In genomic region chr13:49125964-49126363, GRCh38 we compare ENCODE assay signal across 33 cellular contexts.
"Had no signal": no experiment of that assay in that cellular context is flagged by ENCODE, and none has a peak within 500 bp of the region (broad histone marks: within the 10 kb centered on the region; RNA-seq: fewer than 3 reads in every experiment).

No MANE protein-coding gene starts in this region.

- ATAC-seq: activated CD4-positive, alpha-beta T cell treated with anti-CD3 and anti-CD28 coated beads for 36 hours; activated CD8-positive, alpha-beta memory T cell treated with anti-CD3 and anti-CD28 coated beads, Interleukin-2, amount 10 ng/mL, durations not matched to agents 7 days and 5 days; activated CD8-positive, alpha-beta T cell treated with anti-CD3 and anti-CD28 coated beads, Interleukin-2, amount 10 ng/mL, durations not matched to agents 7 days and 5 days; esophagus mucosa; heart left ventricle; left colon; stimulated activated memory B cell treated with anti-CD40 and anti-IgM and Interleukin-4, amounts not matched to agents 10 μg/mL and 1 μg/mL and 100 μg/mL, for 72 hours; stimulated activated naive CD8-positive, alpha-beta T cell treated with anti-CD3 and anti-CD28 coated beads, Interleukin-15, amount 100 ng/mL, for 72 hours had no signal

- H3K9me3 Mint-ChIP-seq: immature natural killer cell; stimulated activated memory B cell treated with anti-CD40 and anti-IgM and Interleukin-4, amounts not matched to agents 10 μg/mL and 1 μg/mL and 100 μg/mL, for 72 hours; type B pancreatic cell had no signal

- H3K4me1 Mint-ChIP-seq: mesothelial cell of epicardium had no signal

- H3K27me3 Mint-ChIP-seq: activated CD4-positive, alpha-beta T cell treated with anti-CD3 and anti-CD28 coated beads for 36 hours; activated CD8-positive, alpha-beta memory T cell treated with anti-CD3 and anti-CD28 coated beads, Interleukin-2, amount 10 ng/mL, durations not matched to agents 7 days and 5 days; activated naive CD8-positive, alpha-beta T cell; brain; naive B cell; stimulated activated memory B cell treated with anti-CD40 and anti-IgM and Interleukin-4, amounts not matched to agents 10 μg/mL and 1 μg/mL and 100 μg/mL, for 72 hours; stimulated activated naive CD8-positive, alpha-beta T cell treated with anti-CD3 and anti-CD28 coated beads, Interleukin-15, amount 100 ng/mL, for 72 hours; type B pancreatic cell had no signal

- H3K4me3 ChIP-seq: ascending aorta, cardiac muscle cell, heart left ventricle, ovary, prostate gland, sigmoid colon, uterus had no signal

- DNase-seq: activated CD4-positive, alpha-beta T cell treated with anti-CD3 and anti-CD28 coated beads for 36 hours; activated CD4-positive, CD25-positive, alpha-beta regulatory T cell; activated CD8-positive, alpha-beta memory T cell treated with anti-CD3 and anti-CD28 coated beads, Interleukin-2, amount 10 ng/mL, durations not matched to agents 7 days and 5 days; activated CD8-positive, alpha-beta T cell treated with anti-CD3 and anti-CD28 coated beads, Interleukin-2, amount 10 ng/mL, durations not matched to agents 7 days and 5 days; activated T-cell treated with anti-CD3 and anti-CD28 coated beads, Interleukin-2, amount 50 U/mL, for 48 hours; cortex of kidney; foreskin fibroblast; heart left ventricle; hypothalamus; immature natural killer cell; kidney; left colon; naive B cell; ovary; retina; sigmoid colon; small intestine; stimulated activated CD4-positive, alpha-beta T cell treated with anti-CD3 and anti-CD28 coated beads, Interleukin-4, amount 100 ng/mL, for 4 hours; stimulated activated CD8-positive, alpha-beta memory T cell treated with anti-CD3 and anti-CD28 coated beads, Interleukin-4, amount 100 ng/mL, for 48 hours; stimulated activated naive CD8-positive, alpha-beta T cell treated with anti-CD3 and anti-CD28 coated beads, Interleukin-15, amount 100 ng/mL, for 72 hours; substantia nigra; T-helper 1 cell; uterus had no signal

- H3K4me3 Mint-ChIP-seq: activated CD4-positive, alpha-beta T cell treated with anti-CD3 and anti-CD28 coated beads for 36 hours; activated CD8-positive, alpha-beta memory T cell treated with anti-CD3 and anti-CD28 coated beads, Interleukin-2, amount 10 ng/mL, durations not matched to agents 7 days and 5 days; activated CD8-positive, alpha-beta T cell treated with anti-CD3 and anti-CD28 coated beads, Interleukin-2, amount 10 ng/mL, durations not matched to agents 7 days and 5 days; activated naive CD8-positive, alpha-beta T cell; brain; mesothelial cell of epicardium; stimulated activated memory B cell treated with anti-CD40 and anti-IgM and Interleukin-4, amounts not matched to agents 10 μg/mL and 1 μg/mL and 100 μg/mL, for 72 hours; stimulated activated naive CD8-positive, alpha-beta T cell treated with anti-CD3 and anti-CD28 coated beads, Interleukin-15, amount 100 ng/mL, for 72 hours; type B pancreatic cell had no signal

- H3K27ac Mint-ChIP-seq: activated CD4-positive, alpha-beta T cell treated with anti-CD3 and anti-CD28 coated beads for 36 hours; activated CD8-positive, alpha-beta memory T cell treated with anti-CD3 and anti-CD28 coated beads, Interleukin-2, amount 10 ng/mL, durations not matched to agents 7 days and 5 days; activated T-helper 2 cell treated with anti-CD3 and anti-CD28 coated beads, Interferon-gamma antibody, Interleukin-2, Interleukin-4, amounts not matched to agents 10 μg/mL and 5 μg/mL and 100 μg/mL, durations not matched to agents 14 hours and 24 hours and 36 hours; brain; type B pancreatic cell had no signal
